ENCODE assay signal across 8 cellular contexts in genomic region chr1:84298336-84298687, GRCh38. TPM values are rescaled to one million over a fixed set of nuclear protein-coding genes. Genes with fewer than 3 reads are reported as not detected.
A peak's percentile ranks its signal among the peaks of the same experiment; 100 is the strongest.
DNase-seq lines count a peak whose midpoint lies in the region; ATAC-seq and TF ChIP-seq lines count a peak whose summit lies in the region.

No MANE protein-coding gene starts in this region.

- H3K9me3 Mint-ChIP-seq in activated T-helper 2 cell treated with anti-CD3 and anti-CD28 coated beads, Interferon-gamma antibody, Interleukin-2, Interleukin-4, amounts not matched to agents 10 μg/mL and 5 μg/mL and 100 μg/mL, durations not matched to agents 14 hours and 24 hours and 36 hours = peaks cover 8% of the 10 kb centered on the region
- H3K9me3 Mint-ChIP-seq in natural killer cell = no peaks in the 10 kb centered on the region

- no peaks in the 10 kb centered on the region for H3K36me3 Mint-ChIP-seq in activated T-helper 2 cell treated with anti-CD3 and anti-CD28 coated beads, Interferon-gamma antibody, Interleukin-2, Interleukin-4, amounts not matched to agents 10 μg/mL and 5 μg/mL and 100 μg/mL, durations not matched to agents 14 hours and 24 hours and 36 hours (ENCODE audit: low read depth)
- no peaks in the 10 kb centered on the region for H3K36me3 Mint-ChIP-seq in natural killer cell

- peak overlapping the region; percentile 77 for H3K27ac Mint-ChIP-seq in activated T-helper 2 cell treated with anti-CD3 and anti-CD28 coated beads, Interferon-gamma antibody, Interleukin-2, Interleukin-4, amounts not matched to agents 10 μg/mL and 5 μg/mL and 100 μg/mL, durations not matched to agents 14 hours and 24 hours and 36 hours
- peak overlapping the region in 1 of 2 donors; percentile 81 for H3K27ac Mint-ChIP-seq in natural killer cell

- DNase-seq in CD1c-positive myeloid dendritic cell (ENCODE audit: extremely low spot score) = peak; percentile 42
- DNase-seq in PC-3 = peak; percentile 47
- peak; percentile 32 for DNase-seq in activated T-helper 2 cell treated with anti-CD3 and anti-CD28 coated beads, Interferon-gamma antibody, Interleukin-2, Interleukin-4, amounts not matched to agents 10 μg/mL and 5 μg/mL and 100 μg/mL, durations not matched to agents 14 hours and 24 hours and 36 hours (ENCODE audit: low spot score)
- DNase-seq in fibroblast of pulmonary artery (ENCODE audit: low read depth) = peak; percentile 35
- DNase-seq in natural killer cell = peak; percentile 38
- peak; percentile 9 to 19 for DNase-seq in tibial nerve (ENCODE audit: low spot score in 2 of 2)

- peaks cover 13% of the 10 kb centered on the region; the same call in 1 of the 2 replicates for H3K9me3 ChIP-seq in PC-3 (ENCODE audit: low read length)
- peaks cover 0 to 8% (median 0%) of the 10 kb centered on the region in 4 donors for H3K9me3 ChIP-seq in tibial nerve

- 0% methylated on average over 26 to 33 of the region's 34 CpGs for WGBS in tibial nerve, 2 donors

- H3K27ac ChIP-seq in PC-3 (ENCODE audit: low read length) = peak overlapping the region; percentile 80
- peak overlapping the region; percentile 34 to 93 (median 90) for H3K27ac ChIP-seq in tibial nerve

- no peaks in the 10 kb centered on the region for H4K20me1 ChIP-seq in PC-3 (ENCODE audit: low read length)

- H3K36me3 ChIP-seq in PC-3 (ENCODE audit: low read depth, low read length) = no peaks in the 10 kb centered on the region
- no peaks in the 10 kb centered on the region for H3K36me3 ChIP-seq in tibial nerve

- intact Hi-C loops in PC-3 (cut with micrococcal nuclease) = loop anchor here (2.0 kb wide), 2 partner anchors 52 to 154 kb away; partner anchors contain the start of gene PRKACB
- intact Hi-C loops in activated T-helper 2 cell treated with anti-CD3 and anti-CD28 coated beads, Interferon-gamma antibody, Interleukin-2, Interleukin-4, amounts not matched to agents 10 μg/mL and 5 μg/mL and 100 μg/mL, durations not matched to agents 14 hours and 24 hours and 36 hours (cut with micrococcal nuclease) = loop anchor here (10.0 kb wide), 1 partner anchor 206 kb away; the partner anchor contains the start of genes GNG5 and SPATA1
- intact Hi-C loops in natural killer cell (cut with micrococcal nuclease) = no loop called here

- CTCF ChIA-PET in PC-3 (lab: Charles Lee) = interaction anchor here (0.7 kb wide), 1 partner anchor 124 kb away, joined by 4 read pairs; no protein-coding TSS in a partner anchor

- H3K9ac ChIP-seq in PC-3 (ENCODE audit: low read length) = peak overlapping the region; percentile 98

- no peaks in the 10 kb centered on the region for H3K9me2 ChIP-seq in PC-3 (replicated peaks; ENCODE audit: low read length)

- peak; percentile 40 to 63 for TF ChIP-seq POLR2A in tibial nerve (IDR thresholded peaks at IDR 0.05)

- H3K4me3 ChIP-seq in PC-3 (ENCODE audit: low read length) (peak overlapping the region; percentile 82), fibroblast of pulmonary artery (replicated peaks; ENCODE audit: low read depth, low read length) (peak overlapping the region; percentile 81), tibial nerve (peak overlapping the region; percentile 46 to 86 (median 73))

- POLR2A ChIA-PET in PC-3 (lab: Charles Lee; ENCODE audit: unreplicated experiment) = no interaction called here

- no peaks in the 10 kb centered on the region for H3F3A ChIP-seq in PC-3 (ENCODE audit: low read length, unreplicated experiment)

- peak overlapping the region; percentile 81 for H2AFZ ChIP-seq in PC-3 (ENCODE audit: low read length)

- peaks cover 34% of the 10 kb centered on the region for H3K4me1 Mint-ChIP-seq in activated T-helper 2 cell treated with anti-CD3 and anti-CD28 coated beads, Interferon-gamma antibody, Interleukin-2, Interleukin-4, amounts not matched to agents 10 μg/mL and 5 μg/mL and 100 μg/mL, durations not matched to agents 14 hours and 24 hours and 36 hours (ENCODE audit: low read depth)
- H3K4me1 Mint-ChIP-seq in natural killer cell = peaks cover 26 to 42% of the 10 kb centered on the region in 2 donors

- H3K27me3 Mint-ChIP-seq in activated T-helper 2 cell treated with anti-CD3 and anti-CD28 coated beads, Interferon-gamma antibody, Interleukin-2, Interleukin-4, amounts not matched to agents 10 μg/mL and 5 μg/mL and 100 μg/mL, durations not matched to agents 14 hours and 24 hours and 36 hours (ENCODE audit: low read depth) = peaks cover 8% of the 10 kb centered on the region
- H3K27me3 Mint-ChIP-seq in natural killer cell (ENCODE audit: low read depth in 2 of 2) = peaks cover 5 to 8% of the 10 kb centered on the region in 2 donors

- TF ChIP-seq CTCF in PC-3 (conservative IDR thresholded peaks at IDR 0.05; ENCODE audit: low read depth, low read length) (no peak), fibroblast of pulmonary artery (IDR thresholded peaks at IDR 0.05; ENCODE audit: low read length, missing control alignments) (no peak), natural killer cell (IDR thresholded peaks at IDR 0.05) (no peak), tibial nerve (IDR thresholded peaks at IDR 0.05) (no peak)

- peak overlapping the region; percentile 91 for H3K4me2 ChIP-seq in PC-3 (ENCODE audit: low read length)

- ATAC-seq in GM18909 (IDR thresholded peaks at IDR 0.05; ENCODE audit: poor library complexity, unreplicated experiment) = peak; percentile 75
- ATAC-seq in HG03103 (IDR thresholded peaks at IDR 0.05; ENCODE audit: low read depth, unreplicated experiment) = peak; percentile 65
- ATAC-seq in PC-3 = peak; percentile 67
- peak; percentile 83 to 87 (median 84) for ATAC-seq in natural killer cell

- H3K27me3 ChIP-seq in PC-3 (ENCODE audit: low read length) (no peaks in the 10 kb centered on the region), tibial nerve (no peaks in the 10 kb centered on the region)

- TF ChIP-seq EP300 in tibial nerve (IDR thresholded peaks at IDR 0.05) = peak in 1 of 2 donors; percentile 57

- H3K79me2 ChIP-seq in PC-3 (ENCODE audit: low read length) = no peaks in the 10 kb centered on the region

- peaks cover 49% of the 10 kb centered on the region for H3K4me1 ChIP-seq in PC-3 (ENCODE audit: insufficient read depth, low read length)
- peaks cover 5 to 45% (median 18%) of the 10 kb centered on the region in 4 donors for H3K4me1 ChIP-seq in tibial nerve

- no TSS peak for BruUV-seq in PC-3 (replicated peaks; lab: Mats Ljungman, UMichigan)

- H3K4me3 Mint-ChIP-seq in activated T-helper 2 cell treated with anti-CD3 and anti-CD28 coated beads, Interferon-gamma antibody, Interleukin-2, Interleukin-4, amounts not matched to agents 10 μg/mL and 5 μg/mL and 100 μg/mL, durations not matched to agents 14 hours and 24 hours and 36 hours (ENCODE audit: low read depth) = peak overlapping the region; percentile 88
- peak overlapping the region; percentile 91 for H3K4me3 Mint-ChIP-seq in natural killer cell

RNA-seq across cellular contexts. Expression of gene SAMD13, which starts 3.2 kb away (rescaled TPM):
- total RNA-seq in PC-3 (2014; rRNA removed) (1.1 and 2.2 TPM in 2 replicates), natural killer cell (under 1 TPM in 1 of 3 donors, not detected in 2; 0.40 TPM), tibial nerve (1 to 10 TPM in 2 of 4 donors, not detected in 2; 1.0 to 1.5 TPM)
- 0.30 and 0.44 TPM in 2 replicates for total RNA-seq in activated T-helper 2 cell treated with anti-CD3 and anti-CD28 coated beads, Interferon-gamma antibody, Interleukin-2, Interleukin-4, amounts not matched to agents 10 μg/mL and 5 μg/mL and 100 μg/mL, durations not matched to agents 14 hours and 24 hours and 36 hours

Comparison
In these comparisons a context has a peak if more than half of its experiments do, and no peak if none do; other contexts are left out.
1. Peak in every context shown above with its lines: DNase-seq, ATAC-seq, H3K4me3 ChIP-seq and H3K27ac ChIP-seq.